Comparison of ENCODE assay signal across 8 cellular contexts in genomic region chr12:79547735-79548347, GRCh38.
DNase-seq lines count a peak whose midpoint lies in the region; ATAC-seq and TF ChIP-seq lines count a peak whose summit lies in the region.

No MANE protein-coding gene starts in this region.

- intact Hi-C loops in mucosa of descending colon (cut with DNase I, micrococcal nuclease) = loop anchor here in 1 of 2 donors (5.0 kb wide), 1 partner anchor 141 kb away; no protein-coding TSS in a partner anchor

- no peak overlapping the region for H3K4me3 ChIP-seq in esophagus (ENCODE audit: low read depth in 1 of 2, low read length in 2 of 2)
- H3K4me3 ChIP-seq in mucosa of descending colon = no peak overlapping the region

- POLR2A ChIA-PET in RWPE1 (lab: Yijun Ruan, JAX; ENCODE audit: low non-redundant PET) = no interaction called here

- ATAC-seq in GM19455 (IDR thresholded peaks at IDR 0.05; ENCODE audit: unreplicated experiment) (peak; percentile 89), mucosa of descending colon (peak; percentile 87)

- H3K9me3 ChIP-seq in esophagus (ENCODE audit: control insufficient read depth in 2 of 2, insufficient read depth in 1 of 2, low read depth in 1 of 2, low read length in 1 of 2) (no peaks in the 10 kb centered on the region), mucosa of descending colon (no peaks in the 10 kb centered on the region)

- H3K4me1 ChIP-seq in esophagus (ENCODE audit: control insufficient read depth in 2 of 2, insufficient read depth in 2 of 2, low read length in 1 of 2) (no peaks in the 10 kb centered on the region), mucosa of descending colon (ENCODE audit: low read depth) (peaks cover 11% of the 10 kb centered on the region)

- 17 to 22% methylated on average over 5 of the region's 5 CpGs for WGBS in esophagus, 2 donors

- CTCF ChIA-PET in RWPE1 (lab: Yijun Ruan, JAX) = interaction anchor here (0.5 to 1.1 kb wide), 9 partner anchors 15 to 672 kb away, joined by 3 to 8 read pairs (median 4); no protein-coding TSS in a partner anchor

- TF ChIP-seq CTCF in RWPE1 (conservative IDR thresholded peaks at IDR 0.05; ENCODE audit: low read depth) (peak; percentile 72), mucosa of descending colon (IDR thresholded peaks at IDR 0.05) (peak; percentile 20)

- peak overlapping the region; percentile 88 for H3K27ac ChIP-seq in RWPE1
- peak overlapping the region; percentile 31 to 81 for H3K27ac ChIP-seq in esophagus (ENCODE audit: low read depth in 2 of 2, low read length in 1 of 2)

- H3K36me3 ChIP-seq in esophagus (ENCODE audit: control insufficient read depth in 2 of 2, insufficient read depth in 2 of 2, low read length in 1 of 2) (no peaks in the 10 kb centered on the region), mucosa of descending colon (ENCODE audit: low read depth) (no peaks in the 10 kb centered on the region)

- DNase-seq in NCI-H2227 (lab: John Stamatoyannopoulos, UW; ENCODE audit: unreplicated experiment) = peak; percentile 41
- no peak for DNase-seq in NCI-H2227 treated with DMSO at 0.1 percent for 48 hours (lab: John Stamatoyannopoulos, UW)
- DNase-seq in HT1080 (ENCODE audit: low read depth) = peak; percentile 87
- peak; percentile 52 for DNase-seq in RWPE1 (ENCODE audit: low spot score)
- peak in 1 of 3 donors; percentile 75 for DNase-seq in mucosa of descending colon
- no peak for DNase-seq in central memory CD4-positive, alpha-beta T cell

- H3K27me3 ChIP-seq in esophagus (ENCODE audit: control insufficient read depth in 1 of 2, insufficient read depth in 2 of 2, low read length in 2 of 2) = no peaks in the 10 kb centered on the region

Comparison
In these comparisons a context has a peak if more than half of its experiments do, and no peak if none do; other contexts are left out.
1. DNase-seq: peak in NCI-H2227 (single experiment), HT1080 (single experiment) and RWPE1 (single experiment); none in NCI-H2227 treated with DMSO at 0.1 percent for 48 hours (single experiment) and central memory CD4-positive, alpha-beta T cell (single experiment).